In the genomic region with DNA sequence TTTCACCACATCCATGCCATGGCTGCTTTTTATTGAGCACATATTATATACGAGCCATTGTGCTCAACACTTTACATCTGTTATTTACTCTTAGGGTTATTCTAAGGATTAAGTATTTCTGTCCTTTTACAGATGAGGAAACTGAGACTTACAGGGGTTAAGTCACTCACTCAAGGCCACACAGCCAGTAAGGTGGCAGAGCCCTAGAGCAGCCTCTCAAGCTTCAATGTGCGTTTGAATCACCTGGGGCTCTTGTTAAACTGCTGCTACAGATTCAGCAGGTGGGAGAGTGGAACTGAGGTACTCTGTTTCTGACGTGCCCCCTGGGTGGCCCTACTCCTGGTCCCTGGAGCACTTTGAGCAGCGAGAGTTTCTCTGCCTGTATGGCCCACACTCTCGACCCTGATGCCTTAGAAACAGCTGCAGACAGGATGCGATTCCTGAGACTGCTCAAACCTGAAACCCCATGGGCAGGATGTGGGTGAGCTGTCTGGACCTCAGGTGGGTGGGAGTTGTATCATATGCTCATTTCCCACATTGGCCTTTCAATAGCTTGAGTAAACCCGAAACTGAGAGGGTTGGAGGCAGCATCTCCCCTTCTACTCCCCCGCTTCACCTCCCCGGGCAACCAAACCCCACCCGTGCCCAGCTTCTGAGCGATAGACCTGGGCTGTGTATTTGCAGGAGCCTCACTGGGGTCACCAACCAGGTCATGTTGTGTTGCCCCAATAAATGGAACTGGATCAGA, we compare ENCODE assay signal across 8 cellular contexts. TPM values are rescaled to one million over a fixed set of nuclear protein-coding genes. Genes with fewer than 3 reads are reported as not detected.
A peak's percentile ranks its signal among the peaks of the same experiment; 100 is the strongest.
DNase-seq lines count a peak whose midpoint lies in the region; ATAC-seq and TF ChIP-seq lines count a peak whose summit lies in the region.

No MANE protein-coding gene starts in this region.

- TF ChIP-seq CTCF in endothelial cell (IDR thresholded peaks at IDR 0.05; ENCODE audit: unreplicated experiment) (no peak), mesothelial cell of epicardium (IDR thresholded peaks at IDR 0.05; ENCODE audit: unreplicated experiment) (no peak)

- ATAC-seq in GM18508 (IDR thresholded peaks at IDR 0.05; ENCODE audit: insufficient read depth, unreplicated experiment) (peak; percentile 78), HG02840 (IDR thresholded peaks at IDR 0.05; ENCODE audit: low FRiP score, unreplicated experiment) (peak; percentile 81)
- ATAC-seq in effector memory CD8-positive, alpha-beta T cell (replicated peaks), result peak; percentile 95

- H3K27me3 Mint-ChIP-seq in effector memory CD8-positive, alpha-beta T cell, result no peaks in the 10 kb centered on the region
- peaks cover 3% of the 10 kb centered on the region for H3K27me3 Mint-ChIP-seq in endothelial cell (ENCODE audit: unreplicated experiment)
- peaks cover 7% of the 10 kb centered on the region for H3K27me3 Mint-ChIP-seq in mesothelial cell of epicardium (ENCODE audit: low read depth)

- no peaks in the 10 kb centered on the region for H3K9me3 Mint-ChIP-seq in effector memory CD8-positive, alpha-beta T cell
- H3K9me3 Mint-ChIP-seq in endothelial cell (ENCODE audit: unreplicated experiment), result no peaks in the 10 kb centered on the region
- peaks cover 10% of the 10 kb centered on the region for H3K9me3 Mint-ChIP-seq in mesothelial cell of epicardium

- peak overlapping the region; percentile 74 to 75 for H3K4me3 Mint-ChIP-seq in effector memory CD8-positive, alpha-beta T cell
- H3K4me3 Mint-ChIP-seq in endothelial cell (ENCODE audit: unreplicated experiment) (no peak overlapping the region), mesothelial cell of epicardium (no peak overlapping the region)

- peaks cover 37 to 63% of the 10 kb centered on the region in 2 donors for H3K4me1 Mint-ChIP-seq in effector memory CD8-positive, alpha-beta T cell (ENCODE audit: low read depth in 2 of 2)
- H3K4me1 Mint-ChIP-seq in endothelial cell (ENCODE audit: unreplicated experiment), result peaks cover 11% of the 10 kb centered on the region
- no peaks in the 10 kb centered on the region for H3K4me1 Mint-ChIP-seq in mesothelial cell of epicardium

- H3K27ac Mint-ChIP-seq in effector memory CD8-positive, alpha-beta T cell, result peak overlapping the region; percentile 78 to 84
- no peak overlapping the region for H3K27ac Mint-ChIP-seq in endothelial cell (ENCODE audit: unreplicated experiment)
- no peak overlapping the region for H3K27ac Mint-ChIP-seq in mesothelial cell of epicardium

- peak; percentile 42 to 56 (median 46) for DNase-seq in activated CD4-positive, CD25-positive, alpha-beta regulatory T cell (lab: John Stamatoyannopoulos, UW)
- DNase-seq in effector memory CD8-positive, alpha-beta T cell, result peak; percentile 63 to 70 (median 64)
- no peak for DNase-seq in RKO (ENCODE audit: low spot score)
- DNase-seq in endothelial cell (ENCODE audit: low spot score), result no peak
- no peak for DNase-seq in H4 (ENCODE audit: low spot score)
- DNase-seq in mesothelial cell of epicardium (ENCODE audit: low spot score in 2 of 2, unreplicated experiment in 2 of 2), result no peak

- peaks cover 7% of the 10 kb centered on the region for H3K36me3 Mint-ChIP-seq in effector memory CD8-positive, alpha-beta T cell (ENCODE audit: insufficient read depth)
- H3K36me3 Mint-ChIP-seq in endothelial cell (ENCODE audit: low read depth, unreplicated experiment) (peaks cover 19% of the 10 kb centered on the region), mesothelial cell of epicardium (no peaks in the 10 kb centered on the region)

RNA-seq across cellular contexts. Expression of gene MAN1C1, which starts 59.3 kb away (rescaled TPM):
- 29.1 TPM for total RNA-seq in endothelial cell (ENCODE audit: unreplicated experiment)
- 0.95 TPM in 1 of 2 replicates, not detected in the other for total RNA-seq in H4 (2014; rRNA removed; shearing (Covaris generic))
- 2.9 to 3.2 TPM (median 2.9 TPM) in 3 replicates for total RNA-seq in mesothelial cell of epicardium

Comparison
In these comparisons a context has a peak if more than half of its experiments do, and no peak if none do; other contexts are left out.
1. DNase-seq: peak in activated CD4-positive, CD25-positive, alpha-beta regulatory T cell (4 of 4) and effector memory CD8-positive, alpha-beta T cell (3 of 3); none in RKO (single experiment), endothelial cell (single experiment), H4 (single experiment) and mesothelial cell of epicardium (0 of 2).
2. H3K27ac Mint-ChIP-seq: peak in effector memory CD8-positive, alpha-beta T cell (2 of 2); none in endothelial cell (single experiment) and mesothelial cell of epicardium (single experiment).
3. H3K4me3 Mint-ChIP-seq: peak in effector memory CD8-positive, alpha-beta T cell (2 of 2); none in endothelial cell (single experiment) and mesothelial cell of epicardium (single experiment).
4. Peak in every context shown above with its lines, with median percentiles within 50 percentile points of each other: ATAC-seq.